In genomic region chr10:11345224-11346054, GRCh38 we compare ENCODE assay signal across 8 cellular contexts.
DNase-seq lines count a peak whose midpoint lies in the region; ATAC-seq and TF ChIP-seq lines count a peak whose summit lies in the region.

No MANE protein-coding gene starts in this region.

- no peaks in the 10 kb centered on the region for H3K36me3 Mint-ChIP-seq in MCF 10A (ENCODE audit: insufficient read depth, unreplicated experiment)

- peaks cover 15% of the 10 kb centered on the region for H3K27me3 Mint-ChIP-seq in MCF 10A (ENCODE audit: insufficient read depth, unreplicated experiment)

- H3K4me3 Mint-ChIP-seq in MCF 10A (ENCODE audit: unreplicated experiment): no peak overlapping the region

- TF ChIP-seq CTCF in MCF 10A (IDR thresholded peaks at IDR 0.05; ENCODE audit: unreplicated experiment) (no peak), mammary epithelial cell (conservative IDR thresholded peaks at IDR 0.05 in 1 of 2, IDR thresholded peaks at IDR 0.05 in 1 of 2; ENCODE audit: extremely low read depth in 1 of 2, insufficient read depth in 1 of 2, low read depth in 1 of 2, low read length in 2 of 2) (no peak), kidney epithelial cell (IDR thresholded peaks at IDR 0.05; ENCODE audit: insufficient read depth, low read length, poor library complexity, severe bottlenecking) (no peak)

- BruUV-seq in MCF 10A (replicated peaks; lab: Mats Ljungman, UMichigan) (no TSS peak), mammary epithelial cell (replicated peaks; lab: Mats Ljungman, UMichigan) (no TSS peak)

- no peaks in the 10 kb centered on the region for H3K27me3 ChIP-seq in mammary epithelial cell (ENCODE audit: insufficient read depth, low read length)
- H3K27me3 ChIP-seq in kidney epithelial cell (ENCODE audit: control insufficient read depth, insufficient read depth, low read length): no peaks in the 10 kb centered on the region

- intact Hi-C loops in MCF 10A (cut with micrococcal nuclease): no loop called here
- intact Hi-C loops in mammary epithelial cell (cut with micrococcal nuclease): no loop called here

- no peak overlapping the region for H3K27ac ChIP-seq in mammary epithelial cell (ENCODE audit: insufficient read depth, low read depth, low read length)

- dilution Hi-C loops in mammary epithelial cell (cut with HindIII; ENCODE audit: low sequenced_read_pairs): no loop called here

- H3K9me3 ChIP-seq in mammary epithelial cell (replicated peaks; ENCODE audit: insufficient read depth, low read length): peaks cover 17% of the 10 kb centered on the region

- no peak overlapping the region for H3K4me3 ChIP-seq in mammary epithelial cell (replicated peaks in 1 of 3; ENCODE audit: insufficient read depth in 1 of 3, low read depth in 2 of 3, low read length in 3 of 3)
- no peak overlapping the region for H3K4me3 ChIP-seq in kidney epithelial cell (ENCODE audit: low read depth, low read length)

- CTCF ChIA-PET in MCF 10A (lab: Yijun Ruan, JAX) (no interaction called here), mammary epithelial cell (lab: Charles Lee; ENCODE audit: low non-redundant PET) (no interaction called here)

- H4K20me1 ChIP-seq in mammary epithelial cell (ENCODE audit: insufficient read depth, low read length): no peaks in the 10 kb centered on the region

- no peaks in the 10 kb centered on the region for H3K4me1 ChIP-seq in mammary epithelial cell (ENCODE audit: insufficient read depth, low read length)

- in situ Hi-C loops in mammary epithelial cell (cut with MboI; ENCODE audit: low sequenced_read_pairs in 2 of 2): no loop called here

- H2AFZ ChIP-seq in mammary epithelial cell (ENCODE audit: low read depth, low read length): no peak overlapping the region

- POLR2A ChIA-PET in MCF 10A (lab: Yijun Ruan, JAX): no interaction called here

- no peaks in the 10 kb centered on the region for H3K4me1 Mint-ChIP-seq in MCF 10A (ENCODE audit: insufficient read depth, unreplicated experiment)

- H3K4me2 ChIP-seq in mammary epithelial cell (ENCODE audit: insufficient read depth, low read depth, low read length): no peak overlapping the region

- ATAC-seq in HG03432 (IDR thresholded peaks at IDR 0.05; ENCODE audit: unreplicated experiment) (peak; percentile 89), HG02870 (IDR thresholded peaks at IDR 0.05; ENCODE audit: unreplicated experiment) (no peak)

- DNase-seq in MCF 10A (ENCODE audit: unreplicated experiment) (peak; percentile 21), mammary epithelial cell (no peak), SKM-1 treated with dmso at 0.1 percent for 144 hours (lab: John Stamatoyannopoulos, UW; ENCODE audit: unreplicated experiment) (peak; percentile 63), kidney epithelial cell (ENCODE audit: low read depth) (peak; percentile 14), AG08396 (ENCODE audit: low spot score) (no peak), cerebellum (ENCODE audit: low spot score) (no peak)

- no peak overlapping the region for H3K27ac Mint-ChIP-seq in MCF 10A (ENCODE audit: low read depth, unreplicated experiment)

- H3K36me3 ChIP-seq in mammary epithelial cell (ENCODE audit: insufficient read depth, low read length): no peaks in the 10 kb centered on the region
- H3K36me3 ChIP-seq in kidney epithelial cell (ENCODE audit: control insufficient read depth, insufficient read depth, low read length): no peaks in the 10 kb centered on the region

- no peaks in the 10 kb centered on the region for H3K79me2 ChIP-seq in mammary epithelial cell (ENCODE audit: insufficient read depth, low read length)

- H3K9ac ChIP-seq in mammary epithelial cell (ENCODE audit: insufficient read depth, low read length): no peak overlapping the region

- H3K9me3 Mint-ChIP-seq in MCF 10A (ENCODE audit: unreplicated experiment): no peaks in the 10 kb centered on the region

- WGBS in mammary epithelial cell (ENCODE audit: low coverage, missing lambda C conversion rate): 18% methylated on average over 10 of the region's 10 CpGs

Comparison
In these comparisons a context has a peak if more than half of its experiments do, and no peak if none do; other contexts are left out.
1. DNase-seq: peak in MCF 10A (single experiment), SKM-1 treated with dmso at 0.1 percent for 144 hours (single experiment) and kidney epithelial cell (single experiment); none in mammary epithelial cell (single experiment), AG08396 (single experiment) and cerebellum (single experiment).